In genomic region chr1:172450524-172450885, GRCh38 we compare ENCODE assay signal across 11 cellular contexts. TPM values are rescaled to one million over a fixed set of nuclear protein-coding genes. Genes with fewer than 3 reads are reported as not detected.
DNase-seq lines count a peak whose midpoint lies in the region; ATAC-seq and TF ChIP-seq lines count a peak whose summit lies in the region.
"Had no signal": no experiment of that assay in that cellular context is flagged by ENCODE, and none has a peak within 500 bp of the region (broad histone marks: within the 10 kb centered on the region; RNA-seq: fewer than 3 reads in every experiment).

No MANE protein-coding gene starts in this region.

- no peaks in the 10 kb centered on the region for H3K36me3 ChIP-seq in OCI-LY1 (ENCODE audit: insufficient read depth, low read length)

- DNase-seq in T-helper 1 cell, result no peak
- DNase-seq in glutamatergic neuron, result no peak
- no peak for DNase-seq in sciatic nerve (ENCODE audit: low spot score)
- DNase-seq in endothelial cell (ENCODE audit: low spot score), result no peak
- no peak for DNase-seq in middle frontal gyrus (ENCODE audit: extremely low spot score, low spot score)
- DNase-seq: SIG-M5 had no signal

- no peaks in the 10 kb centered on the region for H3K79me2 ChIP-seq in OCI-LY1 (ENCODE audit: insufficient read depth, low read length)

- intact Hi-C loops in sciatic nerve (cut with DNase I), result no loop called here

- H3K4me2 ChIP-seq in OCI-LY1 (ENCODE audit: low read length), result peak overlapping the region; percentile 59

- H3K27me3 ChIP-seq in OCI-LY1 (ENCODE audit: insufficient read depth, low read length), result no peaks in the 10 kb centered on the region

- H3K27me3 Mint-ChIP-seq in T-helper 1 cell treated with Interleukin-12 subunit alpha and Interleukin-12 subunit beta and Interleukin-4 antibody, amounts not matched to agents 30 μg/mL and 1 μg/mL, for 36 hours (ENCODE audit: low read depth), result no peaks in the 10 kb centered on the region
- H3K27me3 Mint-ChIP-seq in glutamatergic neuron (ENCODE audit: unreplicated experiment), result peaks cover 1% of the 10 kb centered on the region
- H3K27me3 Mint-ChIP-seq in endothelial cell (ENCODE audit: unreplicated experiment), result peaks cover 2% of the 10 kb centered on the region
- H3K27me3 Mint-ChIP-seq: stimulated activated naive CD8-positive, alpha-beta T cell treated with anti-CD3 and anti-CD28 coated beads, Interleukin-15, Interleukin-2, amounts not matched to agents 100 ng/mL and 50 ng/mL, for 24 hours had no signal

- no peaks in the 10 kb centered on the region for H3K9me2 ChIP-seq in OCI-LY1 (ENCODE audit: low read depth, low read length)

- H3F3A ChIP-seq in OCI-LY1 (ENCODE audit: insufficient read depth, low read length), result no peaks in the 10 kb centered on the region

- TF ChIP-seq CTCF in OCI-LY1 (IDR thresholded peaks at IDR 0.05; ENCODE audit: low read length) (no peak), glutamatergic neuron (IDR thresholded peaks at IDR 0.05; ENCODE audit: partially characterized antibody, unreplicated experiment) (no peak), endothelial cell (IDR thresholded peaks at IDR 0.05; ENCODE audit: unreplicated experiment) (no peak)

- H3K27ac ChIP-seq in OCI-LY1 (ENCODE audit: low read depth, low read length, poor library complexity, severe bottlenecking), result no peak overlapping the region

- peak overlapping the region; percentile 76 for H3K27ac Mint-ChIP-seq in T-helper 1 cell treated with Interleukin-12 subunit alpha and Interleukin-12 subunit beta and Interleukin-4 antibody, amounts not matched to agents 30 μg/mL and 1 μg/mL, for 36 hours
- peak overlapping the region; percentile 68 for H3K27ac Mint-ChIP-seq in glutamatergic neuron (ENCODE audit: unreplicated experiment)
- no peak overlapping the region for H3K27ac Mint-ChIP-seq in endothelial cell (ENCODE audit: unreplicated experiment)
- H3K27ac Mint-ChIP-seq: stimulated activated naive CD8-positive, alpha-beta T cell treated with anti-CD3 and anti-CD28 coated beads, Interleukin-15, Interleukin-2, amounts not matched to agents 100 ng/mL and 50 ng/mL, for 24 hours had no signal

- H3K36me3 Mint-ChIP-seq in T-helper 1 cell treated with Interleukin-12 subunit alpha and Interleukin-12 subunit beta and Interleukin-4 antibody, amounts not matched to agents 30 μg/mL and 1 μg/mL, for 36 hours (ENCODE audit: low read depth), result no peaks in the 10 kb centered on the region
- no peaks in the 10 kb centered on the region for H3K36me3 Mint-ChIP-seq in glutamatergic neuron (ENCODE audit: unreplicated experiment)
- H3K36me3 Mint-ChIP-seq in endothelial cell (ENCODE audit: low read depth, unreplicated experiment), result no peaks in the 10 kb centered on the region

- ATAC-seq in sciatic nerve (peak; percentile 7), HG02973 (IDR thresholded peaks at IDR 0.05; ENCODE audit: unreplicated experiment) (no peak)

- H3K4me3 Mint-ChIP-seq in T-helper 1 cell treated with Interleukin-12 subunit alpha and Interleukin-12 subunit beta and Interleukin-4 antibody, amounts not matched to agents 30 μg/mL and 1 μg/mL, for 36 hours, result peak overlapping the region; percentile 21
- H3K4me3 Mint-ChIP-seq in glutamatergic neuron (ENCODE audit: unreplicated experiment) (no peak overlapping the region), endothelial cell (ENCODE audit: unreplicated experiment) (no peak overlapping the region)
- H3K4me3 Mint-ChIP-seq: stimulated activated naive CD8-positive, alpha-beta T cell treated with anti-CD3 and anti-CD28 coated beads, Interleukin-15, Interleukin-2, amounts not matched to agents 100 ng/mL and 50 ng/mL, for 24 hours had no signal

- H3K9me3 Mint-ChIP-seq in T-helper 1 cell treated with Interleukin-12 subunit alpha and Interleukin-12 subunit beta and Interleukin-4 antibody, amounts not matched to agents 30 μg/mL and 1 μg/mL, for 36 hours, result no peaks in the 10 kb centered on the region
- no peaks in the 10 kb centered on the region for H3K9me3 Mint-ChIP-seq in glutamatergic neuron (ENCODE audit: unreplicated experiment)
- H3K9me3 Mint-ChIP-seq in endothelial cell (ENCODE audit: unreplicated experiment), result no peaks in the 10 kb centered on the region
- H3K9me3 Mint-ChIP-seq: stimulated activated naive CD8-positive, alpha-beta T cell treated with anti-CD3 and anti-CD28 coated beads, Interleukin-15, Interleukin-2, amounts not matched to agents 100 ng/mL and 50 ng/mL, for 24 hours had no signal

- no peaks in the 10 kb centered on the region for H3K9me3 ChIP-seq in OCI-LY1 (ENCODE audit: low read length)

- peak overlapping the region; percentile 28; the same call in 1 of the 2 replicates for H3K9ac ChIP-seq in OCI-LY1 (ENCODE audit: low read length)

- peak overlapping the region; percentile 40 for H3K4me3 ChIP-seq in OCI-LY1 (ENCODE audit: low read depth, low read length, poor library complexity, severe bottlenecking)
- H3K4me3 ChIP-seq: lung had no signal

- H3K4me1 Mint-ChIP-seq in T-helper 1 cell treated with Interleukin-12 subunit alpha and Interleukin-12 subunit beta and Interleukin-4 antibody, amounts not matched to agents 30 μg/mL and 1 μg/mL, for 36 hours (ENCODE audit: low read depth), result peaks cover 20% of the 10 kb centered on the region
- H3K4me1 Mint-ChIP-seq in glutamatergic neuron (ENCODE audit: low read depth, unreplicated experiment) (peaks cover 4% of the 10 kb centered on the region), endothelial cell (ENCODE audit: unreplicated experiment) (peaks cover 49% of the 10 kb centered on the region)

- peaks cover 22% of the 10 kb centered on the region for H3K4me1 ChIP-seq in OCI-LY1 (ENCODE audit: insufficient read depth, low read length, severe bottlenecking)

- H2AFZ ChIP-seq in OCI-LY1 (ENCODE audit: low read length), result peak overlapping the region; percentile 86

- no peaks in the 10 kb centered on the region for H4K20me1 ChIP-seq in OCI-LY1 (ENCODE audit: insufficient read depth, low read length)

RNA-seq across cellular contexts. Expression of gene PIGC, which starts 6.6 kb away (rescaled TPM):
- total RNA-seq in glutamatergic neuron (ENCODE audit: unreplicated experiment) (27.7 TPM), sciatic nerve (19.1 TPM), endothelial cell (ENCODE audit: unreplicated experiment) (23.7 TPM)

RNA-seq across cellular contexts. Expression of gene C1orf105, which starts 30.0 kb away (rescaled TPM):
- total RNA-seq in glutamatergic neuron (ENCODE audit: unreplicated experiment), result not detected
- total RNA-seq in sciatic nerve, result not detected
- total RNA-seq in endothelial cell (ENCODE audit: unreplicated experiment), result 0.85 TPM
- total RNA-seq: lung had no signal
